Comparison of ENCODE assay signal across 8 cellular contexts in genomic region chr12:15910468-15910863, GRCh38. TPM values are rescaled to one million over a fixed set of nuclear protein-coding genes. Genes with fewer than 3 reads are reported as not detected.
A peak's percentile ranks its signal among the peaks of the same experiment; 100 is the strongest.
DNase-seq lines count a peak whose midpoint lies in the region; ATAC-seq and TF ChIP-seq lines count a peak whose summit lies in the region.

No MANE protein-coding gene starts in this region.

- DNase-seq in A673 (ENCODE audit: low spot score) (no peak), HT-29 (ENCODE audit: low spot score) (peak; percentile 12), body of pancreas (no peak), naive B cell (no peak), NCI-H2081 treated with DMSO at 0.1 percent for 48 hours (lab: John Stamatoyannopoulos, UW) (no peak), germinal center (ENCODE audit: low spot score) (no peak), superior temporal gyrus (ENCODE audit: extremely low spot score) (no peak)

- ATAC-seq in body of pancreas (no peak), naive B cell (ENCODE audit: low read depth in 2 of 2) (no peak), HG03565 (IDR thresholded peaks at IDR 0.05; ENCODE audit: unreplicated experiment) (no peak)

- peaks cover 4 to 16% (median 13%) of the 10 kb centered on the region in 3 donors for H3K4me1 Mint-ChIP-seq in naive B cell

- H3K4me3 ChIP-seq in A673 (ENCODE audit: low read depth, low read length, poor library complexity, severe bottlenecking) = peak overlapping the region; percentile 74
- no peak overlapping the region for H3K4me3 ChIP-seq in body of pancreas

- peak overlapping the region; percentile 87 to 95 (median 92) for H3K4me3 Mint-ChIP-seq in naive B cell

- no TSS peak for BruUV-seq in A673 (replicated peaks; lab: Mats Ljungman, UMichigan)

- no peaks in the 10 kb centered on the region for H3K27me3 ChIP-seq in A673 (replicated peaks; ENCODE audit: insufficient read depth, low read depth, low read length, poor library complexity)
- no peaks in the 10 kb centered on the region for H3K27me3 ChIP-seq in body of pancreas

- WGBS in body of pancreas, 2 donors = 28 to 30% methylated on average over 5 of the region's 5 CpGs

- TF ChIP-seq CTCF in A673 (conservative IDR thresholded peaks at IDR 0.05; ENCODE audit: low read depth, low read length) = no peak
- no peak for TF ChIP-seq CTCF in body of pancreas (IDR thresholded peaks at IDR 0.05)

- H3K4me1 ChIP-seq in A673 (ENCODE audit: insufficient read depth, low read length, poor library complexity, severe bottlenecking) = peaks cover 7% of the 10 kb centered on the region
- H3K4me1 ChIP-seq in body of pancreas = peaks cover 6% of the 10 kb centered on the region

- H3K27ac Mint-ChIP-seq in naive B cell = peak overlapping the region in 3 of 6 donors; percentile 34 to 90 (median 68)

- no peak for TF ChIP-seq POLR2A in body of pancreas (IDR thresholded peaks at IDR 0.05)

- H3K9me3 ChIP-seq in A673 (ENCODE audit: low read depth, low read length, poor library complexity, severe bottlenecking) (no peaks in the 10 kb centered on the region), body of pancreas (no peaks in the 10 kb centered on the region)

- H3K27ac ChIP-seq in A673 (ENCODE audit: low read depth, low read length, poor library complexity, severe bottlenecking) (peak overlapping the region; percentile 92), body of pancreas (peak overlapping the region in 3 of 4 donors; percentile 88 to 96 (median 90))

- CTCF ChIA-PET in A673 (lab: Charles Lee) = interaction anchor here (1.1 kb wide), 1 partner anchor 11 kb away, joined by 4 read pairs; no protein-coding TSS in a partner anchor

- POLR2A ChIA-PET in A673 (lab: Charles Lee; ENCODE audit: low non-redundant PET) = no interaction called here

- no peaks in the 10 kb centered on the region for H3K36me3 Mint-ChIP-seq in naive B cell

- intact Hi-C loops in A673 (cut with micrococcal nuclease; ENCODE audit: unreplicated experiment) = no loop called here
- intact Hi-C loops in body of pancreas (cut with DNase I) = no loop called here

- no peaks in the 10 kb centered on the region for H3K9me3 Mint-ChIP-seq in naive B cell

- H3K36me3 ChIP-seq in A673 (ENCODE audit: insufficient read depth, low read length, poor library complexity, severe bottlenecking) (peaks cover 7% of the 10 kb centered on the region), body of pancreas (replicated peaks in 1 of 2; ENCODE audit: insufficient read depth in 1 of 2, low read depth in 2 of 2) (no peaks in the 10 kb centered on the region)

- H3K27me3 Mint-ChIP-seq in naive B cell = no peaks in the 10 kb centered on the region

RNA-seq across cellular contexts. Expression of gene DERA, which starts 0.7 kb away (rescaled TPM):
- total RNA-seq in A673 (2021) (43.7 and 53.0 TPM in 2 replicates), body of pancreas (10 to 100 TPM in 1 of 2 donors, 1 to 10 TPM in 1; 4.9 to 19.7 TPM)
- total RNA-seq in HT-29 (2014; rRNA removed; shearing (Covaris generic)) = 26.4 and 38.0 TPM in 2 replicates
- polyA plus RNA-seq in naive B cell (ENCODE audit: low read depth in 6 of 6) = 10 to 100 TPM; 40.4 to 51.5 (median 46.9) TPM

RNA-seq across cellular contexts. Expression of gene STRAP, which starts 28.3 kb away (rescaled TPM):
- total RNA-seq in A673 (2021) (222 and 247 TPM in 2 replicates), body of pancreas (10 to 100 TPM; 24.1 to 28.5 TPM)
- total RNA-seq in HT-29 (2014; rRNA removed; shearing (Covaris generic)) = 94.6 and 99.7 TPM in 2 replicates
- polyA plus RNA-seq in naive B cell (ENCODE audit: low read depth in 6 of 6) = 100 to 1,000 TPM in 3 of 6 donors, 10 to 100 TPM in 3; 87.8 to 164 (median 101) TPM
